Comparison of ENCODE assay signal across 2 cellular contexts in genomic region chr1:46096269-46097148, GRCh38.
TF ChIP-seq lines count a peak whose summit lies in the region.

No MANE protein-coding gene starts in this region.

TF ChIP-seq in GM12891, 5 proteins besides CTCF, POLR2A, EP300 and RAD21:
- no peak for TF ChIP-seq POLR2AphosphoS5 (IDR thresholded peaks at IDR 0.05; ENCODE audit: low read depth, low read length)
- no peak for TF ChIP-seq POU2F2 (IDR thresholded peaks at IDR 0.05; ENCODE audit: low read depth, low read length)
- no peak for TF ChIP-seq PAX5 (IDR thresholded peaks at IDR 0.05; ENCODE audit: insufficient read depth, low read length, severe bottlenecking)
- TF ChIP-seq SPI1 (IDR thresholded peaks at IDR 0.05; ENCODE audit: low read depth, low read length), result peak; percentile 41; the same call in 1 of the 2 replicates

TF ChIP-seq in K562, 482 proteins besides CTCF, POLR2A, EP300 and RAD21 (continues in another document):
- TF ChIP-seq YY1 (IDR thresholded peaks at IDR 0.05; ENCODE audit: borderline replicate concordance in 1 of 3, control insufficient read depth in 1 of 3, extremely low read depth in 1 of 3, insufficient read depth in 3 of 3, insufficient read length in 1 of 3, insufficient replicate concordance in 2 of 3, low read depth in 1 of 3, low read length in 2 of 3) (no peak), ZFX (CRISPR knock-in tag; IDR thresholded peaks at IDR 0.05) (no peak), BCOR (IDR thresholded peaks at IDR 0.05) (peak; percentile 74; the same call in 1 of the 2 replicates), RBM15 (IDR thresholded peaks at IDR 0.05; ENCODE audit: insufficient read depth, low read length) (no peak), ZEB2 (IDR thresholded peaks at IDR 0.05) (peak; percentile 72; the same call in 1 of the 2 replicates), RCOR1 (IDR thresholded peaks at IDR 0.05; ENCODE audit: borderline replicate concordance in 1 of 2, low read depth in 2 of 2, low read length in 2 of 2) (0 out of 4 replicates have a peak, but pooled peaks of 1 of the 2 experiments have one; percentile 7), FOSL1 (tag; conservative IDR thresholded peaks at IDR 0.05) (peak; percentile 34; the same call in 1 of the 2 replicates), ZNF143 (CRISPR knock-in tag; IDR thresholded peaks at IDR 0.05) (no peak), SMARCA4 (IDR thresholded peaks at IDR 0.05) (peak; percentile 80), ZNF766 (CRISPR knock-in tag; conservative IDR thresholded peaks at IDR 0.05) (peak; percentile 50; the same call in 1 of the 2 replicates), NFIC (IDR thresholded peaks at IDR 0.05) (no peak), MAFG (tag; conservative IDR thresholded peaks at IDR 0.05) (peak; percentile 47; the same call in 1 of the 2 replicates), ARID1B (IDR thresholded peaks at IDR 0.05) (peak; percentile 54; the same call in 1 of the 2 replicates), CEBPG (CRISPR knock-in tag; IDR thresholded peaks at IDR 0.05) (no peak), CEBPG (tag; conservative IDR thresholded peaks at IDR 0.05 in 1 of 2, IDR thresholded peaks at IDR 0.05 in 1 of 2) (peak; percentile 71 to 81), GATAD2A (IDR thresholded peaks at IDR 0.05) (peak; percentile 43; the same call in 1 of the 2 replicates), ETV6 (IDR thresholded peaks at IDR 0.05; ENCODE audit: borderline replicate concordance in 1 of 2, low read depth in 2 of 2, low read length in 1 of 2) (no peak), ETV6 (CRISPR knock-in tag; IDR thresholded peaks at IDR 0.05; ENCODE audit: borderline replicate concordance) (0 out of 2 replicates have a peak, but pooled peaks have one; percentile 10), ZNF384 (IDR thresholded peaks at IDR 0.05; ENCODE audit: low read depth, low read length) (peak; percentile 84), NCOA1 (IDR thresholded peaks at IDR 0.05; ENCODE audit: low read depth) (peak; percentile 44; the same call in 1 of the 2 replicates), SREBF2 (CRISPR knock-in tag; IDR thresholded peaks at IDR 0.05) (no peak), ZNF324 (CRISPR knock-in tag; IDR thresholded peaks at IDR 0.05) (0 out of 2 replicates have a peak, but pooled peaks have one; percentile 6), MEF2A (IDR thresholded peaks at IDR 0.05; ENCODE audit: control insufficient read depth, low read depth, low read length) (no peak), SPI1 (IDR thresholded peaks at IDR 0.05; ENCODE audit: borderline replicate concordance, low read depth, low read length) (peak; percentile 66; the same call in 1 of the 2 replicates), SOX6 (IDR thresholded peaks at IDR 0.05) (peak; percentile 28; the same call in 1 of the 2 replicates), CEBPB (tag; IDR thresholded peaks at IDR 0.05) (peak; percentile 86), PML (IDR thresholded peaks at IDR 0.05; ENCODE audit: low read length) (no peak), TRIM24 (IDR thresholded peaks at IDR 0.05) (0 out of 4 replicates have a peak, but pooled peaks of 1 of the 2 experiments have one; percentile 15), AFF1 (IDR thresholded peaks at IDR 0.05; ENCODE audit: low read depth in 1 of 2, partially characterized antibody in 2 of 2) (peak in 1 of 2 experiments; percentile 44), KAT8 (IDR thresholded peaks at IDR 0.05; ENCODE audit: low read depth) (no peak), ZBTB40 (IDR thresholded peaks at IDR 0.05) (0 out of 2 replicates have a peak, but pooled peaks have one; percentile 40), ZBTB40 (CRISPR knock-in tag; IDR thresholded peaks at IDR 0.05) (no peak), ZNF75A (CRISPR knock-in tag; IDR thresholded peaks at IDR 0.05) (no peak), MTA2 (IDR thresholded peaks at IDR 0.05; ENCODE audit: low read depth) (peak; percentile 23; the same call in 1 of the 2 replicates), SMARCA5 (IDR thresholded peaks at IDR 0.05) (peak; percentile 82; the same call in 1 of the 2 replicates), ZNF316 (IDR thresholded peaks at IDR 0.05) (peak; percentile 19; the same call in 1 of the 2 replicates), ZNF583 (CRISPR knock-in tag; IDR thresholded peaks at IDR 0.05) (peak; percentile 89; the same call in 1 of the 2 replicates), MBD1 (CRISPR knock-in tag; IDR thresholded peaks at IDR 0.05) (0 out of 2 replicates have a peak, but pooled peaks have one; percentile 10), ZNF740 (CRISPR knock-in tag; IDR thresholded peaks at IDR 0.05) (no peak), ZNF740 (tag; IDR thresholded peaks at IDR 0.05) (no peak), KLF6 (CRISPR knock-in tag; IDR thresholded peaks at IDR 0.05; ENCODE audit: borderline replicate concordance) (no peak), ATF7 (IDR thresholded peaks at IDR 0.05) (peak; percentile 46; the same call in 1 of the 2 replicates), HMBOX1 (IDR thresholded peaks at IDR 0.05) (peak; percentile 52; the same call in 1 of the 2 replicates), MLLT1 (IDR thresholded peaks at IDR 0.05) (0 out of 4 replicates have a peak, but pooled peaks of 1 of the 2 experiments have one; percentile 21), MCM3 (IDR thresholded peaks at IDR 0.05) (no peak), HLTF (IDR thresholded peaks at IDR 0.05) (peak; percentile 26; the same call in 1 of the 2 replicates)
